ENCODE assay signal across 18 cellular contexts in genomic region chr3:14685204-14685603, GRCh38. TPM values are rescaled to one million over a fixed set of nuclear protein-coding genes. Genes with fewer than 3 reads are reported as not detected.
DNase-seq lines count a peak whose midpoint lies in the region; ATAC-seq, FAIRE-seq and TF ChIP-seq lines count a peak whose summit lies in the region.
"Had no signal": no experiment of that assay in that cellular context is flagged by ENCODE, and none has a peak within 500 bp of the region (broad histone marks: within the 10 kb centered on the region; RNA-seq: fewer than 3 reads in every experiment).

No MANE protein-coding gene starts in this region.

- 45% methylated on average over 4 of the region's 4 CpGs for WGBS in GM12878 (ENCODE audit: insufficient coverage, insufficient replicate concordance, low lambda C conversion rate, missing lambda C conversion rate)

- H2AFZ ChIP-seq in OCI-LY1 (ENCODE audit: low read length) = no peak overlapping the region
- H2AFZ ChIP-seq in GM12878 (ENCODE audit: control insufficient read depth, low read depth, low read length) = no peak overlapping the region; the same call in 1 of the 2 replicates

- H3K9ac ChIP-seq in OCI-LY1 (ENCODE audit: low read length) (peak overlapping the region; percentile 62), GM12878 (ENCODE audit: control insufficient read depth, insufficient read depth, low read length) (no peak overlapping the region)
- H3K9ac ChIP-seq: BLaER1 treated with 17β-estradiol and CSF1 and Interleukin-3, amounts not matched to agents 10 nM and 100 nM had no signal

- intact Hi-C loops in GM12878 (cut with micrococcal nuclease; ENCODE audit: unreplicated experiment) (no loop called here), sciatic nerve (cut with DNase I) (no loop called here)

- no peaks in the 10 kb centered on the region for H3K27me3 ChIP-seq in OCI-LY1 (ENCODE audit: insufficient read depth, low read length)
- H3K27me3 ChIP-seq in GM12878 (replicated peaks in 1 of 2; ENCODE audit: control insufficient read depth in 2 of 2, insufficient read depth in 2 of 2, low read length in 1 of 2) = no peaks in the 10 kb centered on the region
- H3K27me3 ChIP-seq: BLaER1 treated with 17β-estradiol and CSF1 and Interleukin-3, amounts not matched to agents 10 nM and 100 nM had no signal

- H3K9me2 ChIP-seq in OCI-LY1 (ENCODE audit: low read depth, low read length) = no peaks in the 10 kb centered on the region

- no peak for FAIRE-seq in GM12878 (lab: Jason Lieb, UNC)

- POLR2A ChIA-PET in GM12878 (lab: Charles Lee) = no interaction called here

- H3K36me3 ChIP-seq in OCI-LY1 (ENCODE audit: insufficient read depth, low read length) (0 out of 2 replicates have a peak, but pooled peaks cover 1% of the 10 kb centered on the region), GM12878 (ENCODE audit: control insufficient read depth in 2 of 2, insufficient read depth in 2 of 2, low read length in 1 of 2) (no peaks in the 10 kb centered on the region)

- H4K20me1 ChIP-seq in OCI-LY1 (ENCODE audit: insufficient read depth, low read length) = no peaks in the 10 kb centered on the region
- H4K20me1 ChIP-seq in GM12878 (ENCODE audit: control insufficient read depth, insufficient read depth) = no peaks in the 10 kb centered on the region
- H4K20me1 ChIP-seq: BLaER1 treated with 17β-estradiol and CSF1 and Interleukin-3, amounts not matched to agents 10 nM and 100 nM had no signal

- in situ Hi-C loops in GM12878 (cut with MboI) = no loop called here

- H3K9me3 ChIP-seq in OCI-LY1 (ENCODE audit: low read length) = peaks cover 2% of the 10 kb centered on the region; the same call in 1 of the 2 replicates
- no peaks in the 10 kb centered on the region for H3K9me3 ChIP-seq in GM12878 (replicated peaks; ENCODE audit: control insufficient read depth, insufficient read depth, low read length)

- no peak for ATAC-seq in GM12878
- ATAC-seq in sciatic nerve = no peak
- ATAC-seq: PC-3 had no signal

- peaks cover 16% of the 10 kb centered on the region for H3F3A ChIP-seq in OCI-LY1 (ENCODE audit: insufficient read depth, low read length)

- TF ChIP-seq CTCF in OCI-LY1 (IDR thresholded peaks at IDR 0.05; ENCODE audit: low read length) = no peak
- no peak for TF ChIP-seq CTCF in GM12878 (IDR thresholded peaks at IDR 0.05 in 2 of 3, conservative IDR thresholded peaks at IDR 0.05 in 1 of 3; ENCODE audit: control insufficient read depth in 2 of 3, extremely low read depth in 1 of 3, insufficient read depth in 1 of 3, low read depth in 3 of 3, low read length in 3 of 3)

- H3K27ac ChIP-seq in OCI-LY1 (ENCODE audit: low read depth, low read length, poor library complexity, severe bottlenecking) (peak overlapping the region; percentile 100), GM12878 (ENCODE audit: control insufficient read depth, insufficient read depth) (no peak overlapping the region)
- H3K27ac ChIP-seq: BLaER1 treated with 17β-estradiol and CSF1 and Interleukin-3, amounts not matched to agents 10 nM and 100 nM; SK-N-MC had no signal

- CTCF ChIA-PET in GM12878 (lab: Yijun Ruan, JAX) = interaction anchor here (1.2 kb wide), 1 partner anchor 97 kb away, joined by 3 read pairs; no protein-coding TSS in a partner anchor

- TF ChIP-seq RAD21 in GM12878 (IDR thresholded peaks at IDR 0.05; ENCODE audit: insufficient read depth, low read depth, low read length) = no peak

- no peak for TF ChIP-seq POLR2A in GM12878 (IDR thresholded peaks at IDR 0.05; ENCODE audit: low read depth, low read length)

- H3K4me2 ChIP-seq in OCI-LY1 (ENCODE audit: low read length) = peak overlapping the region; percentile 73; the same call in 1 of the 2 replicates
- no peak overlapping the region for H3K4me2 ChIP-seq in GM12878 (ENCODE audit: control insufficient read depth, insufficient read depth)

- H3K4me3 ChIP-seq in OCI-LY1 (ENCODE audit: low read depth, low read length, poor library complexity, severe bottlenecking) (no peak overlapping the region), GM12878 (no peak overlapping the region)
- H3K4me3 ChIP-seq: BLaER1 treated with 17β-estradiol and CSF1 and Interleukin-3, amounts not matched to agents 10 nM and 100 nM; SK-N-MC had no signal

- peak; percentile 20 for DNase-seq in SKM-1 treated with dmso at 0.1 percent for 144 hours (lab: John Stamatoyannopoulos, UW; ENCODE audit: unreplicated experiment)
- DNase-seq in SKM-1 (lab: John Stamatoyannopoulos, UW; ENCODE audit: unreplicated experiment) = no peak
- DNase-seq in GM12878 (ENCODE audit: low read depth, low spot score) = no peak
- no peak for DNase-seq in sciatic nerve (ENCODE audit: low spot score)
- no peak for DNase-seq in activated naive CD4-positive, alpha-beta T cell treated with Interleukin-2 at 50 U/mL for 16 hours
- no peak for DNase-seq in NCI-H2029 treated with DMSO at 0.1 percent for 48 hours (lab: John Stamatoyannopoulos, UW)
- DNase-seq in stimulated activated CD4-positive, alpha-beta T cell treated with anti-CD3 and anti-CD28 coated beads, Interleukin-4, amount 100 ng/mL, for 1 hour = no peak
- DNase-seq: 8988T, DMS153, HCEC 1CT, IMR-90, NCI-H1092, NCI-H82, PC-3, T-helper 2 cell had no signal

- no TSS peak for BruUV-seq in GM12878 (replicated peaks; lab: Mats Ljungman, UMichigan)

- H3K79me2 ChIP-seq in OCI-LY1 (ENCODE audit: insufficient read depth, low read length) = no peaks in the 10 kb centered on the region
- H3K79me2 ChIP-seq in GM12878 (ENCODE audit: control insufficient read depth, insufficient read depth, low read length) = no peaks in the 10 kb centered on the region; the same call in 1 of the 2 replicates

- peaks cover 73% of the 10 kb centered on the region for H3K4me1 ChIP-seq in OCI-LY1 (ENCODE audit: insufficient read depth, low read length, severe bottlenecking)
- H3K4me1 ChIP-seq in GM12878 (ENCODE audit: control insufficient read depth, insufficient read depth, low read length) = peaks cover 38% of the 10 kb centered on the region

- RAD21 ChIA-PET in GM12878 (lab: Charles Lee; ENCODE audit: unreplicated experiment) = no interaction called here

- SMC1A ChIA-PET in GM12878 (lab: Charles Lee; ENCODE audit: uncharacterized antibody, unreplicated experiment) = interaction anchor here (10.1 kb wide), 1 partner anchor 95 kb away, joined by 86 read pairs; no protein-coding TSS in a partner anchor

- no peak for TF ChIP-seq EP300 in GM12878 (IDR thresholded peaks at IDR 0.05; ENCODE audit: borderline replicate concordance in 1 of 2, control insufficient read depth in 1 of 2, low read depth in 2 of 2, low read length in 2 of 2)

TF ChIP-seq in GM12878, 131 proteins besides CTCF, POLR2A, EP300 and RAD21 (continues in another document):
- TF ChIP-seq, protein P1, sequence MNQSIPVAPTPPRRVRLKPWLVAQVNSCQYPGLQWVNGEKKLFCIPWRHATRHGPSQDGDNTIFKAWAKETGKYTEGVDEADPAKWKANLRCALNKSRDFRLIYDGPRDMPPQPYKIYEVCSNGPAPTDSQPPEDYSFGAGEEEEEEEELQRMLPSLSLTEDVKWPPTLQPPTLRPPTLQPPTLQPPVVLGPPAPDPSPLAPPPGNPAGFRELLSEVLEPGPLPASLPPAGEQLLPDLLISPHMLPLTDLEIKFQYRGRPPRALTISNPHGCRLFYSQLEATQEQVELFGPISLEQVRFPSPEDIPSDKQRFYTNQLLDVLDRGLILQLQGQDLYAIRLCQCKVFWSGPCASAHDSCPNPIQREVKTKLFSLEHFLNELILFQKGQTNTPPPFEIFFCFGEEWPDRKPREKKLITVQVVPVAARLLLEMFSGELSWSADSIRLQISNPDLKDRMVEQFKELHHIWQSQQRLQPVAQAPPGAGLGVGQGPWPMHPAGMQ (IDR thresholded peaks at IDR 0.05; ENCODE audit: borderline replicate concordance) = no peak
- TF ChIP-seq RUNX3 (IDR thresholded peaks at IDR 0.05; ENCODE audit: low read length) = peak; percentile 13; the same call in 1 of the 2 replicates

RNA-seq across cellular contexts. Expression of gene C3orf20, which starts 10.3 kb away (rescaled TPM):
- 3.2 and 3.4 TPM in 2 replicates for total RNA-seq in GM12878 (2013; cell fraction: nucleolus; rRNA removed)
- total RNA-seq in GM12878 (2014; rRNA removed) (1.0 and 2.8 TPM in 2 replicates), GM12878 (2014; rRNA removed; fragmentation: Illumina TruSeq; extraction: Trizol) (1.9 and 2.0 TPM in 2 replicates), GM12878 (2021) (1.6 and 2.0 TPM in 2 replicates), sciatic nerve (0.18 TPM)
- 0.33 TPM for polyA plus RNA-seq in GM12878 (2011; ENCODE audit: low read depth)
- polyA plus RNA-seq in GM12878 (2011; rRNA removed) (2.0 and 2.9 TPM in 2 replicates), GM12878 (2014; fragmentation: Illumina TruSeq; extraction: Trizol) (1.6 and 2.2 TPM in 2 replicates), GM12878 (2014; fragmentation: Nextera tagmentation; extraction: Ambion mirVana) (under 1 TPM; 0.05 to 0.15 TPM), GM12878 (2014; rRNA removed) (1.0 and 1.1 TPM in 2 replicates), GM12878 (2016; fragmentation: Nextera tagmentation; extraction: Ambion mirVana) (under 1 TPM; 0.39 to 0.40 TPM)
- polyA plus RNA-seq in GM12878 (2011; cell fraction: cytosol; rRNA removed) = 1.3 and 2.1 TPM in 2 replicates
- polyA plus RNA-seq in GM12878 (2011; cell fraction: nucleus; rRNA removed) = 2.0 and 2.3 TPM in 2 replicates
- 0.52 and 1.3 TPM in 2 replicates for polyA plus RNA-seq in GM12878 (2012)
- polyA minus RNA-seq in GM12878 (2011; rRNA and poly(A)+ RNA removed) = 3.5 and 3.7 TPM in 2 replicates
- 0.73 and 2.0 TPM in 2 replicates for polyA minus RNA-seq in GM12878 (2011; cell fraction: cytosol; rRNA and poly(A)+ RNA removed)
- polyA minus RNA-seq in GM12878 (2011; cell fraction: nucleus; rRNA and poly(A)+ RNA removed) = 2.5 and 4.2 TPM in 2 replicates
- total RNA-seq: IMR-90, PC-3 had no signal
- polyA plus RNA-seq: IMR-90 had no signal

RNA-seq across cellular contexts. Expression of gene CCDC174, which starts 33.6 kb away (rescaled TPM):
- total RNA-seq in GM12878 (2013; cell fraction: nucleolus; rRNA removed) = 74.0 and 82.4 TPM in 2 replicates
- total RNA-seq in GM12878 (2014; rRNA removed) (13.6 and 15.7 TPM in 2 replicates), GM12878 (2014; rRNA removed; fragmentation: Illumina TruSeq; extraction: Trizol) (22.2 and 23.2 TPM in 2 replicates), GM12878 (2021) (17.0 and 17.9 TPM in 2 replicates), sciatic nerve (31.0 TPM)
- polyA plus RNA-seq in GM12878 (2011; ENCODE audit: low read depth) = 10.9 TPM
- polyA plus RNA-seq in GM12878 (2011; rRNA removed) (11.6 and 13.5 TPM in 2 replicates), GM12878 (2014; fragmentation: Illumina TruSeq; extraction: Trizol) (30.3 and 40.6 TPM in 2 replicates), GM12878 (2014; fragmentation: Nextera tagmentation; extraction: Ambion mirVana) (10 to 100 TPM; 26.1 to 31.3 TPM), GM12878 (2014; rRNA removed) (10.5 and 14.1 TPM in 2 replicates), GM12878 (2016; fragmentation: Nextera tagmentation; extraction: Ambion mirVana) (10 to 100 TPM; 18.8 to 19.5 TPM)
- 6.3 and 7.5 TPM in 2 replicates for polyA plus RNA-seq in GM12878 (2011; cell fraction: cytosol; rRNA removed)
- 32.6 and 36.4 TPM in 2 replicates for polyA plus RNA-seq in GM12878 (2011; cell fraction: nucleus; rRNA removed)
- polyA plus RNA-seq in GM12878 (2012) = 17.1 and 23.4 TPM in 2 replicates
- 6.5 and 7.7 TPM in 2 replicates for polyA minus RNA-seq in GM12878 (2011; rRNA and poly(A)+ RNA removed)
- 2.8 and 3.5 TPM in 2 replicates for polyA minus RNA-seq in GM12878 (2011; cell fraction: cytosol; rRNA and poly(A)+ RNA removed)
- 8.6 and 15.8 TPM in 2 replicates for polyA minus RNA-seq in GM12878 (2011; cell fraction: nucleus; rRNA and poly(A)+ RNA removed)
